In genomic region chr2:233081232-233081730, GRCh38 we compare ENCODE assay signal across 12 cellular contexts. TPM values are rescaled to one million over a fixed set of nuclear protein-coding genes. Genes with fewer than 3 reads are reported as not detected.
DNase-seq lines count a peak whose midpoint lies in the region; ATAC-seq and TF ChIP-seq lines count a peak whose summit lies in the region.
"Had no signal": no experiment of that assay in that cellular context is flagged by ENCODE, and none has a peak within 500 bp of the region (broad histone marks: within the 10 kb centered on the region; RNA-seq: fewer than 3 reads in every experiment).

No MANE protein-coding gene starts in this region.

- TF ChIP-seq POLR2A in sigmoid colon (IDR thresholded peaks at IDR 0.05): no peak

- H3K27ac ChIP-seq in skin epidermis (peak overlapping the region in 15 of 21 experiments; percentile 3 to 95 (median 75)), sigmoid colon (peak overlapping the region in 1 of 4 donors; percentile 67)

- no peak for TF ChIP-seq EP300 in sigmoid colon (IDR thresholded peaks at IDR 0.05)

- no peaks in the 10 kb centered on the region for H3K36me3 ChIP-seq in sigmoid colon
- H3K36me3 ChIP-seq: adrenal gland, gastrocnemius medialis, pancreas, thoracic aorta had no signal

- H3K4me1 ChIP-seq in sigmoid colon: no peaks in the 10 kb centered on the region

- H3K4me1 Mint-ChIP-seq in activated naive CD4-positive, alpha-beta T cell treated with anti-CD3 and anti-CD28 coated beads, Interleukin-2, amount 50 U/mL, for 24 hours: peaks cover 82% of the 10 kb centered on the region
- no peaks in the 10 kb centered on the region for H3K4me1 Mint-ChIP-seq in Calu3 (ENCODE audit: low read depth, unreplicated experiment)

- H3K27me3 Mint-ChIP-seq in activated naive CD4-positive, alpha-beta T cell treated with anti-CD3 and anti-CD28 coated beads, Interleukin-2, amount 50 U/mL, for 24 hours: no peaks in the 10 kb centered on the region
- H3K27me3 Mint-ChIP-seq in Calu3 (ENCODE audit: unreplicated experiment): peaks cover 38% of the 10 kb centered on the region

- TF ChIP-seq CTCF in sigmoid colon (IDR thresholded peaks at IDR 0.05) (no peak), Calu3 (IDR thresholded peaks at IDR 0.05; ENCODE audit: unreplicated experiment) (no peak)

- H3K36me3 Mint-ChIP-seq in activated naive CD4-positive, alpha-beta T cell treated with anti-CD3 and anti-CD28 coated beads, Interleukin-2, amount 50 U/mL, for 24 hours: peaks cover 16% of the 10 kb centered on the region
- H3K36me3 Mint-ChIP-seq in Calu3 (ENCODE audit: insufficient read depth, unreplicated experiment): no peaks in the 10 kb centered on the region

- intact Hi-C loops in sigmoid colon (cut with DNase I) (no loop called here), Calu3 (cut with micrococcal nuclease; ENCODE audit: unreplicated experiment) (no loop called here)

- no peak overlapping the region for H3K4me3 ChIP-seq in skin epidermis
- H3K4me3 ChIP-seq in sigmoid colon: no peak overlapping the region
- H3K4me3 ChIP-seq: adrenal gland, gastrocnemius medialis, pancreas, thoracic aorta had no signal

- CTCF ChIA-PET in Calu3 (lab: Charles Lee): no interaction called here

- peak overlapping the region; percentile 90 for H3K27ac Mint-ChIP-seq in activated naive CD4-positive, alpha-beta T cell treated with anti-CD3 and anti-CD28 coated beads, Interleukin-2, amount 50 U/mL, for 24 hours
- H3K27ac Mint-ChIP-seq in Calu3 (ENCODE audit: unreplicated experiment): no peak overlapping the region

- peak; percentile 70 for DNase-seq in NOMO-1 treated with DMSO at 0.1 percent for 48 hours (lab: John Stamatoyannopoulos, UW; ENCODE audit: unreplicated experiment)
- DNase-seq in dermis blood vessel endothelial cell: no peak
- DNase-seq in sigmoid colon: no peak
- no peak for DNase-seq in NCI-H1417 (lab: John Stamatoyannopoulos, UW)
- no peak for DNase-seq in Calu3
- DNase-seq: gastrocnemius medialis, pancreas had no signal

- H3K27me3 ChIP-seq in sigmoid colon: no peaks in the 10 kb centered on the region
- H3K27me3 ChIP-seq: adrenal gland, gastrocnemius medialis, pancreas had no signal

- no peaks in the 10 kb centered on the region for H3K9me3 Mint-ChIP-seq in activated naive CD4-positive, alpha-beta T cell treated with anti-CD3 and anti-CD28 coated beads, Interleukin-2, amount 50 U/mL, for 24 hours
- no peaks in the 10 kb centered on the region for H3K9me3 Mint-ChIP-seq in Calu3 (ENCODE audit: low read depth, unreplicated experiment)

- H3K9me3 ChIP-seq in sigmoid colon: no peaks in the 10 kb centered on the region
- H3K9me3 ChIP-seq: adrenal gland, gastrocnemius medialis, pancreas, thoracic aorta had no signal

- ATAC-seq in GM18502 (IDR thresholded peaks at IDR 0.05; ENCODE audit: poor library complexity, unreplicated experiment): peak; percentile 0
- ATAC-seq: gastrocnemius medialis had no signal

- 50 to 78% methylated on average over 9 of the region's 9 CpGs for WGBS in sigmoid colon, 2 donors

- BruUV-seq in Calu3 (replicated peaks; lab: Mats Ljungman, UMichigan): no TSS peak

- peak overlapping the region; percentile 79 for H3K4me3 Mint-ChIP-seq in activated naive CD4-positive, alpha-beta T cell treated with anti-CD3 and anti-CD28 coated beads, Interleukin-2, amount 50 U/mL, for 24 hours
- no peak overlapping the region for H3K4me3 Mint-ChIP-seq in Calu3 (ENCODE audit: low read depth, unreplicated experiment)

RNA-seq across cellular contexts. Expression of gene INPP5D, which starts 21.1 kb away (rescaled TPM):
- 45.3 and 45.7 TPM in 2 replicates for total RNA-seq in dermis blood vessel endothelial cell
- 10 to 100 TPM in 1 of 4 donors, 1 to 10 TPM in 3; 6.4 to 20.8 (median 9.4) TPM for total RNA-seq in sigmoid colon
- 10 to 100 TPM in 1 of 3 donors, 1 to 10 TPM in 2; 4.2 to 44.8 (median 4.4) TPM for polyA plus RNA-seq in sigmoid colon
- total RNA-seq in Calu3 (2022): not detected in 2 replicates

RNA-seq across cellular contexts. Expression of gene NEU2, which starts 48.8 kb away (rescaled TPM):
- not detected in 2 replicates for total RNA-seq in dermis blood vessel endothelial cell
- not detected for total RNA-seq in sigmoid colon
- not detected for polyA plus RNA-seq in sigmoid colon
- total RNA-seq in Calu3 (2022): not detected in 2 replicates
- total RNA-seq: adrenal gland, gastrocnemius medialis, pancreas, thoracic aorta had no signal
- polyA plus RNA-seq: adrenal gland, pancreas had no signal
